ENCODE assay signal across 9 cellular contexts in genomic region chr2:96156926-96157648, GRCh38. TPM values are rescaled to one million over a fixed set of nuclear protein-coding genes. Genes with fewer than 3 reads are reported as not detected.
DNase-seq lines count a peak whose midpoint lies in the region; ATAC-seq, FAIRE-seq and TF ChIP-seq lines count a peak whose summit lies in the region.
"Had no signal": no experiment of that assay in that cellular context is flagged by ENCODE, and none has a peak within 500 bp of the region (broad histone marks: within the 10 kb centered on the region; RNA-seq: fewer than 3 reads in every experiment).

No MANE protein-coding gene starts in this region.

- no peak for TF ChIP-seq CTCF in kidney (IDR thresholded peaks at IDR 0.05; ENCODE audit: borderline replicate concordance, extremely low read depth, insufficient read depth)

- intact Hi-C loops in kidney (cut with DNase I): no loop called here

- no peak overlapping the region for H3K9ac ChIP-seq in kidney (ENCODE audit: low read length in 2 of 2)

- no peaks in the 10 kb centered on the region for H3K4me1 ChIP-seq in kidney (ENCODE audit: control insufficient read depth in 1 of 2, insufficient read depth in 1 of 2, low read depth in 1 of 2, low read length in 2 of 2)

- peak; percentile 37 for ATAC-seq in GM18498 (IDR thresholded peaks at IDR 0.05; ENCODE audit: unreplicated experiment)
- peak; percentile 35 for ATAC-seq in GM21381 (IDR thresholded peaks at IDR 0.05; ENCODE audit: unreplicated experiment)
- peak; percentile 36 for ATAC-seq in HG03457 (IDR thresholded peaks at IDR 0.05; ENCODE audit: unreplicated experiment)

- no peak overlapping the region for H3K27ac ChIP-seq in kidney (ENCODE audit: low read depth in 2 of 2, low read length in 2 of 2)

- no peaks in the 10 kb centered on the region for H3K9me3 ChIP-seq in kidney (ENCODE audit: control insufficient read depth in 1 of 2, low read length in 2 of 2)

- no peak overlapping the region for H3K4me3 ChIP-seq in kidney (ENCODE audit: low read length in 2 of 2)

- DNase-seq in germinal center (ENCODE audit: low spot score): peak; percentile 81
- DNase-seq in kidney: no peak
- DNase-seq in pons (ENCODE audit: low spot score): no peak
- no peak for DNase-seq in DMS79 (lab: John Stamatoyannopoulos, UW)
- DNase-seq in central memory CD4-positive, alpha-beta T cell: no peak
- DNase-seq: islet precursor cell had no signal

- no peak for FAIRE-seq in kidney (lab: Jason Lieb, UNC)

- H3K36me3 ChIP-seq in kidney (ENCODE audit: control insufficient read depth in 1 of 2, insufficient read depth in 2 of 2, low read length in 2 of 2): no peaks in the 10 kb centered on the region

RNA-seq across cellular contexts. Expression of gene DUSP2, which starts 11.8 kb away (rescaled TPM):
- 11.8 TPM for total RNA-seq in kidney
- polyA plus RNA-seq in kidney (ENCODE audit: insufficient read depth, low read depth, low replicate concordance): 5.6 TPM

RNA-seq across cellular contexts. Expression of gene ASTL, which starts 18.8 kb away (rescaled TPM):
- not detected for total RNA-seq in kidney
- polyA plus RNA-seq in kidney (ENCODE audit: insufficient read depth, low read depth, low replicate concordance): not detected

RNA-seq across cellular contexts. Expression of gene ADRA2B, which starts 40.7 kb away (rescaled TPM):
- 1.4 TPM for total RNA-seq in kidney
- 4.8 TPM for polyA plus RNA-seq in kidney (ENCODE audit: insufficient read depth, low read depth, low replicate concordance)

RNA-seq across cellular contexts. Expression of gene STARD7, which starts 51.5 kb away (rescaled TPM):
- total RNA-seq in kidney: 112 TPM
- 96.6 TPM for polyA plus RNA-seq in kidney (ENCODE audit: insufficient read depth, low read depth, low replicate concordance)
